In genomic region chr15:39542385-39543065, GRCh38 we compare ENCODE assay signal across 1 cellular context.
A peak's percentile ranks its signal among the peaks of the same experiment; 100 is the strongest.
TF ChIP-seq lines count a peak whose summit lies in the region.

No MANE protein-coding gene starts in this region.

TF ChIP-seq in HepG2, 621 proteins besides CTCF, POLR2A, EP300 and RAD21 (continued from another document):
- 0 out of 2 replicates have a peak, but pooled peaks have one; percentile 19 for TF ChIP-seq CREB1 (IDR thresholded peaks at IDR 0.05)
- no peak for TF ChIP-seq CREB1 (CRISPR knock-in tag; IDR thresholded peaks at IDR 0.05)
